ENCODE assay signal across 8 cellular contexts in genomic region chr18:23137093-23137640, GRCh38. TPM values are rescaled to one million over a fixed set of nuclear protein-coding genes. Genes with fewer than 3 reads are reported as not detected.
DNase-seq lines count a peak whose midpoint lies in the region; ATAC-seq and TF ChIP-seq lines count a peak whose summit lies in the region.

No MANE protein-coding gene starts in this region.

- no peaks in the 10 kb centered on the region for H3K9me3 Mint-ChIP-seq in activated CD4-positive, alpha-beta T cell treated with anti-CD3 and anti-CD28 coated beads, Interleukin-2, amount 10 ng/mL, durations not matched to agents 24 days and 14 days
- H3K9me3 Mint-ChIP-seq in WTC11 = no peaks in the 10 kb centered on the region

- no peak overlapping the region for H3K27ac Mint-ChIP-seq in activated CD4-positive, alpha-beta T cell treated with anti-CD3 and anti-CD28 coated beads, Interleukin-2, amount 10 ng/mL, durations not matched to agents 24 days and 14 days
- peak overlapping the region; percentile 78 for H3K27ac Mint-ChIP-seq in WTC11

- no peaks in the 10 kb centered on the region for H3K9me3 ChIP-seq in iPS-20b (ENCODE audit: insufficient read depth, low read depth, low read length)

- H3K36me3 Mint-ChIP-seq in activated CD4-positive, alpha-beta T cell treated with anti-CD3 and anti-CD28 coated beads, Interleukin-2, amount 10 ng/mL, durations not matched to agents 24 days and 14 days (ENCODE audit: low read depth) = peaks cover 2% of the 10 kb centered on the region
- peaks cover 7% of the 10 kb centered on the region for H3K36me3 Mint-ChIP-seq in WTC11

- H3K36me3 ChIP-seq in iPS-20b (ENCODE audit: insufficient read depth, low read depth, low read length) = peaks cover 12% of the 10 kb centered on the region; the same call in 1 of the 2 replicates

- peak overlapping the region; percentile 77 for H3K4me3 ChIP-seq in iPS-20b (ENCODE audit: low read length)

- H3K27me3 Mint-ChIP-seq in activated CD4-positive, alpha-beta T cell treated with anti-CD3 and anti-CD28 coated beads, Interleukin-2, amount 10 ng/mL, durations not matched to agents 24 days and 14 days = peaks cover 30% of the 10 kb centered on the region
- no peaks in the 10 kb centered on the region; the same call in 1 of the 2 replicates for H3K27me3 Mint-ChIP-seq in WTC11 (ENCODE audit: low read depth)

- peak overlapping the region; percentile 65 for H3K4me3 Mint-ChIP-seq in activated CD4-positive, alpha-beta T cell treated with anti-CD3 and anti-CD28 coated beads, Interleukin-2, amount 10 ng/mL, durations not matched to agents 24 days and 14 days
- peak overlapping the region; percentile 83 for H3K4me3 Mint-ChIP-seq in WTC11

- peaks cover 10% of the 10 kb centered on the region for H3K4me1 Mint-ChIP-seq in activated CD4-positive, alpha-beta T cell treated with anti-CD3 and anti-CD28 coated beads, Interleukin-2, amount 10 ng/mL, durations not matched to agents 24 days and 14 days
- peaks cover 60% of the 10 kb centered on the region for H3K4me1 Mint-ChIP-seq in WTC11

- no peak overlapping the region for H3K27ac ChIP-seq in iPS-20b (ENCODE audit: low read length)

- CTCF ChIA-PET in WTC11 (lab: Charles Lee) = interaction anchor here (0.8 to 2.9 kb wide), 5 partner anchors 32 to 242 kb away, joined by 3 to 14 read pairs (median 4); no protein-coding TSS in a partner anchor

- DNase-seq in activated CD4-positive, alpha-beta T cell treated with anti-CD3 and anti-CD28 coated beads, Interleukin-2, amount 10 ng/mL, durations not matched to agents 24 days and 14 days = no peak
- no peak for DNase-seq in activated CD4-positive, alpha-beta T cell treated with anti-CD3 and anti-CD28 coated beads, Interleukin-2, amount 50 U/mL, for 4 hours
- no peak for DNase-seq in WTC11 (ENCODE audit: low spot score)
- DNase-seq in superior temporal gyrus (ENCODE audit: extremely low spot score) = peak; percentile 22
- DNase-seq in OCI-M1 (lab: John Stamatoyannopoulos, UW) = no peak
- DNase-seq in OCI-M2 (lab: John Stamatoyannopoulos, UW; ENCODE audit: unreplicated experiment) = no peak

- no peak for TF ChIP-seq CTCF in WTC11 (IDR thresholded peaks at IDR 0.05)

- H3K27me3 ChIP-seq in iPS-20b (ENCODE audit: insufficient read depth, low read length) = peaks cover 29% of the 10 kb centered on the region

- intact Hi-C loops in activated CD4-positive, alpha-beta T cell treated with anti-CD3 and anti-CD28 coated beads, Interleukin-2, amount 10 ng/mL, durations not matched to agents 24 days and 14 days (cut with micrococcal nuclease) = loop anchor here (10.0 kb wide), 1 partner anchor 368 kb away; the partner anchor contains the start of gene RMC1

- POLR2A ChIA-PET in WTC11 (lab: Charles Lee) = interaction anchor here (1.0 to 2.9 kb wide), 2 partner anchors 19 to 32 kb away, joined by 3 to 10 read pairs; no protein-coding TSS in a partner anchor

- H3K4me1 ChIP-seq in iPS-20b (ENCODE audit: insufficient read depth, low read length) = peaks cover 21% of the 10 kb centered on the region

- ATAC-seq in WTC11 = peak; percentile 12; the same call in 1 of the 2 replicates
- ATAC-seq in GM18498 (IDR thresholded peaks at IDR 0.05; ENCODE audit: unreplicated experiment) = no peak

- peak overlapping the region; percentile 81; the same call in 1 of the 2 replicates for H3K9ac ChIP-seq in iPS-20b (ENCODE audit: low read depth, low read length)

TF ChIP-seq in WTC11, 78 proteins besides CTCF, POLR2A, EP300 and RAD21:
- TF ChIP-seq SP1 (CRISPR knock-in tag; conservative IDR thresholded peaks at IDR 0.05) = no peak
- TF ChIP-seq, protein P1, sequence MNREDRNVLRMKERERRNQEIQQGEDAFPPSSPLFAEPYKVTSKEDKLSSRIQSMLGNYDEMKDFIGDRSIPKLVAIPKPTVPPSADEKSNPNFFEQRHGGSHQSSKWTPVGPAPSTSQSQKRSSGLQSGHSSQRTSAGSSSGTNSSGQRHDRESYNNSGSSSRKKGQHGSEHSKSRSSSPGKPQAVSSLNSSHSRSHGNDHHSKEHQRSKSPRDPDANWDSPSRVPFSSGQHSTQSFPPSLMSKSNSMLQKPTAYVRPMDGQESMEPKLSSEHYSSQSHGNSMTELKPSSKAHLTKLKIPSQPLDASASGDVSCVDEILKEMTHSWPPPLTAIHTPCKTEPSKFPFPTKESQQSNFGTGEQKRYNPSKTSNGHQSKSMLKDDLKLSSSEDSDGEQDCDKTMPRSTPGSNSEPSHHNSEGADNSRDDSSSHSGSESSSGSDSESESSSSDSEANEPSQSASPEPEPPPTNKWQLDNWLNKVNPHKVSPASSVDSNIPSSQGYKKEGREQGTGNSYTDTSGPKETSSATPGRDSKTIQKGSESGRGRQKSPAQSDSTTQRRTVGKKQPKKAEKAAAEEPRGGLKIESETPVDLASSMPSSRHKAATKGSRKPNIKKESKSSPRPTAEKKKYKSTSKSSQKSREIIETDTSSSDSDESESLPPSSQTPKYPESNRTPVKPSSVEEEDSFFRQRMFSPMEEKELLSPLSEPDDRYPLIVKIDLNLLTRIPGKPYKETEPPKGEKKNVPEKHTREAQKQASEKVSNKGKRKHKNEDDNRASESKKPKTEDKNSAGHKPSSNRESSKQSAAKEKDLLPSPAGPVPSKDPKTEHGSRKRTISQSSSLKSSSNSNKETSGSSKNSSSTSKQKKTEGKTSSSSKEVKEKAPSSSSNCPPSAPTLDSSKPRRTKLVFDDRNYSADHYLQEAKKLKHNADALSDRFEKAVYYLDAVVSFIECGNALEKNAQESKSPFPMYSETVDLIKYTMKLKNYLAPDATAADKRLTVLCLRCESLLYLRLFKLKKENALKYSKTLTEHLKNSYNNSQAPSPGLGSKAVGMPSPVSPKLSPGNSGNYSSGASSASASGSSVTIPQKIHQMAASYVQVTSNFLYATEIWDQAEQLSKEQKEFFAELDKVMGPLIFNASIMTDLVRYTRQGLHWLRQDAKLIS (CRISPR knock-in tag; IDR thresholded peaks at IDR 0.05; ENCODE audit: borderline replicate concordance) = 0 out of 2 replicates have a peak, but pooled peaks have one; percentile 27

RNA-seq across cellular contexts. Expression of gene CABLES1, which starts 1.9 kb away (rescaled TPM):
- 5.7 and 6.4 TPM in 2 replicates for total RNA-seq in activated CD4-positive, alpha-beta T cell treated with anti-CD3 and anti-CD28 coated beads, Interleukin-2, amount 10 ng/mL, durations not matched to agents 24 days and 14 days
- total RNA-seq in WTC11 (2021) = 15.4 to 18.0 TPM (median 17.0 TPM) in 3 replicates
